ENCODE assay signal across 2 cellular contexts in genomic region chr20:34390769-34391447, GRCh38.
TF ChIP-seq lines count a peak whose summit lies in the region.

No MANE protein-coding gene starts in this region.

TF ChIP-seq in IMR-90, 13 proteins besides CTCF, POLR2A, EP300 and RAD21:
- TF ChIP-seq RFX5 (IDR thresholded peaks at IDR 0.05; ENCODE audit: low read depth, low read length) (no peak), BHLHE40 (IDR thresholded peaks at IDR 0.05; ENCODE audit: low read depth, low read length) (peak; percentile 84), MAFK (IDR thresholded peaks at IDR 0.05; ENCODE audit: low read depth, low read length) (no peak), ELK1 (IDR thresholded peaks at IDR 0.05; ENCODE audit: borderline replicate concordance, low read depth, low read length) (no peak), MXI1 (IDR thresholded peaks at IDR 0.05; ENCODE audit: borderline replicate concordance, low read depth, low read length) (no peak), CEBPB (IDR thresholded peaks at IDR 0.05; ENCODE audit: low read depth, low read length) (peak; percentile 57), CHD1 (IDR thresholded peaks at IDR 0.05; ENCODE audit: low read depth, low read length) (no peak), FOS (IDR thresholded peaks at IDR 0.05; ENCODE audit: low read depth, low read length) (peak; percentile 95), SMC3 (IDR thresholded peaks at IDR 0.05; ENCODE audit: low read depth, low read length) (no peak), NFE2L2 (IDR thresholded peaks at IDR 0.05; ENCODE audit: low read depth, low read length) (no peak)

TF ChIP-seq in HepG2, 621 proteins besides CTCF, POLR2A, EP300 and RAD21 (continues in another document):
- TF ChIP-seq ZMYM2 (CRISPR knock-in tag; IDR thresholded peaks at IDR 0.05) (peak; percentile 76), ARNTL (CRISPR knock-in tag; IDR thresholded peaks at IDR 0.05) (0 out of 2 replicates have a peak, but pooled peaks have one; percentile 50), HNF1B (CRISPR knock-in tag; IDR thresholded peaks at IDR 0.05) (0 out of 2 replicates have a peak, but pooled peaks have one; percentile 38), ZNF670 (CRISPR knock-in tag; IDR thresholded peaks at IDR 0.05; ENCODE audit: borderline replicate concordance) (no peak), ZNF317 (CRISPR knock-in tag; IDR thresholded peaks at IDR 0.05) (no peak), JUND (CRISPR knock-in tag; IDR thresholded peaks at IDR 0.05) (peak; percentile 75), HNRNPL (IDR thresholded peaks at IDR 0.05; ENCODE audit: low read depth, low read length) (no peak), RXRB (CRISPR knock-in tag; IDR thresholded peaks at IDR 0.05; ENCODE audit: borderline replicate concordance) (peak; percentile 54; the same call in 1 of the 2 replicates), JUN (CRISPR knock-in tag; IDR thresholded peaks at IDR 0.05) (peak; percentile 73; the same call in 1 of the 2 replicates), ZBTB38 (CRISPR knock-in tag; IDR thresholded peaks at IDR 0.05) (peak; percentile 40; the same call in 1 of the 2 replicates), FOSL1 (CRISPR knock-in tag; IDR thresholded peaks at IDR 0.05; ENCODE audit: borderline replicate concordance) (peak; percentile 79), TBX3 (IDR thresholded peaks at IDR 0.05; ENCODE audit: borderline replicate concordance) (0 out of 2 replicates have a peak, but pooled peaks have one; percentile 18), ZBTB4 (CRISPR knock-in tag; IDR thresholded peaks at IDR 0.05; ENCODE audit: borderline replicate concordance) (peak; percentile 68; the same call in 1 of the 2 replicates), CEBPB (IDR thresholded peaks at IDR 0.05; ENCODE audit: borderline replicate concordance, low read depth, low read length) (0 out of 2 replicates have a peak, but pooled peaks have one; percentile 16), SALL1 (CRISPR knock-in tag; IDR thresholded peaks at IDR 0.05) (peak; percentile 45), ZNF878 (CRISPR knock-in tag; IDR thresholded peaks at IDR 0.05) (0 out of 2 replicates have a peak, but pooled peaks have one; percentile 47), FOSL2 (CRISPR knock-in tag; IDR thresholded peaks at IDR 0.05) (peak; percentile 98), ZNF501 (CRISPR knock-in tag; IDR thresholded peaks at IDR 0.05) (peak; percentile 24; the same call in 1 of the 2 replicates), ATF3 (CRISPR knock-in tag; IDR thresholded peaks at IDR 0.05) (peak; percentile 67; the same call in 1 of the 2 replicates), SIN3A (IDR thresholded peaks at IDR 0.05; ENCODE audit: borderline replicate concordance, low read depth, low read length) (no peak), ZNF414 (CRISPR knock-in tag; IDR thresholded peaks at IDR 0.05) (no peak), RCOR2 (CRISPR knock-in tag; IDR thresholded peaks at IDR 0.05) (0 out of 2 replicates have a peak, but pooled peaks have one; percentile 21), SP5 (CRISPR knock-in tag; IDR thresholded peaks at IDR 0.05; ENCODE audit: borderline replicate concordance, low read depth) (peak; percentile 18; the same call in 1 of the 2 replicates), CREBL2 (CRISPR knock-in tag; IDR thresholded peaks at IDR 0.05; ENCODE audit: borderline replicate concordance) (no peak), TEAD3 (CRISPR knock-in tag; optimal IDR thresholded peaks at IDR 0.05; ENCODE audit: borderline replicate concordance) (peak; percentile 84), CEBPG (CRISPR knock-in tag; IDR thresholded peaks at IDR 0.05) (peak; percentile 62), FOXP1 (IDR thresholded peaks at IDR 0.05) (no peak), FOXP1 (CRISPR knock-in tag; IDR thresholded peaks at IDR 0.05) (peak; percentile 9; the same call in 1 of the 2 replicates), HOXA3 (CRISPR knock-in tag; IDR thresholded peaks at IDR 0.05) (peak; percentile 29; the same call in 1 of the 2 replicates), ZFYVE20 (CRISPR knock-in tag; IDR thresholded peaks at IDR 0.05; ENCODE audit: borderline replicate concordance, low read depth) (no peak), CSRNP2 (CRISPR knock-in tag; conservative IDR thresholded peaks at IDR 0.05; ENCODE audit: low read depth) (no peak), FUBP1 (CRISPR knock-in tag; IDR thresholded peaks at IDR 0.05; ENCODE audit: borderline replicate concordance) (no peak), NPAS2 (CRISPR knock-in tag; IDR thresholded peaks at IDR 0.05; ENCODE audit: borderline replicate concordance) (no peak), NCOR1 (IDR thresholded peaks at IDR 0.05; ENCODE audit: borderline replicate concordance, low read length) (no peak; the same call in 1 of the 2 replicates), MEF2D (CRISPR knock-in tag; IDR thresholded peaks at IDR 0.05) (peak; percentile 54; the same call in 1 of the 2 replicates), ZNF17 (CRISPR knock-in tag; IDR thresholded peaks at IDR 0.05) (no peak), MXD4 (CRISPR knock-in tag; IDR thresholded peaks at IDR 0.05) (no peak), CHD2 (IDR thresholded peaks at IDR 0.05; ENCODE audit: low read depth, low read length) (no peak), AKAP8 (CRISPR knock-in tag; IDR thresholded peaks at IDR 0.05) (no peak), ZNF580 (CRISPR knock-in tag; IDR thresholded peaks at IDR 0.05; ENCODE audit: borderline replicate concordance, low read depth) (no peak), SMAD1 (CRISPR knock-in tag; IDR thresholded peaks at IDR 0.05; ENCODE audit: borderline replicate concordance, low read depth) (no peak), SRSF1 (optimal IDR thresholded peaks at IDR 0.05; ENCODE audit: low read depth, low read length) (no peak), SAP130 (CRISPR knock-in tag; IDR thresholded peaks at IDR 0.05; ENCODE audit: low read depth) (peak; percentile 31; the same call in 1 of the 2 replicates), ZUFSP (CRISPR knock-in tag; IDR thresholded peaks at IDR 0.05; ENCODE audit: borderline replicate concordance) (no peak), ZNF460 (CRISPR knock-in tag; IDR thresholded peaks at IDR 0.05; ENCODE audit: borderline replicate concordance) (no peak; the same call in 1 of the 2 replicates), RXRA (CRISPR knock-in tag; IDR thresholded peaks at IDR 0.05) (peak; percentile 91; the same call in 1 of the 2 replicates), FOXJ3 (CRISPR knock-in tag; IDR thresholded peaks at IDR 0.05; ENCODE audit: borderline replicate concordance) (no peak), NR2F6 (IDR thresholded peaks at IDR 0.05) (peak; percentile 72; the same call in 1 of the 2 replicates), NR2F6 (CRISPR knock-in tag; IDR thresholded peaks at IDR 0.05) (peak; percentile 82), DPF2 (CRISPR knock-in tag; IDR thresholded peaks at IDR 0.05; ENCODE audit: borderline replicate concordance, low read depth) (peak; percentile 24; the same call in 1 of the 2 replicates), ZBTB43 (CRISPR knock-in tag; conservative IDR thresholded peaks at IDR 0.05) (0 out of 2 replicates have a peak, but pooled peaks have one; percentile 19)
